9 cellular contexts compared by ENCODE assay signal in the genomic region with DNA sequence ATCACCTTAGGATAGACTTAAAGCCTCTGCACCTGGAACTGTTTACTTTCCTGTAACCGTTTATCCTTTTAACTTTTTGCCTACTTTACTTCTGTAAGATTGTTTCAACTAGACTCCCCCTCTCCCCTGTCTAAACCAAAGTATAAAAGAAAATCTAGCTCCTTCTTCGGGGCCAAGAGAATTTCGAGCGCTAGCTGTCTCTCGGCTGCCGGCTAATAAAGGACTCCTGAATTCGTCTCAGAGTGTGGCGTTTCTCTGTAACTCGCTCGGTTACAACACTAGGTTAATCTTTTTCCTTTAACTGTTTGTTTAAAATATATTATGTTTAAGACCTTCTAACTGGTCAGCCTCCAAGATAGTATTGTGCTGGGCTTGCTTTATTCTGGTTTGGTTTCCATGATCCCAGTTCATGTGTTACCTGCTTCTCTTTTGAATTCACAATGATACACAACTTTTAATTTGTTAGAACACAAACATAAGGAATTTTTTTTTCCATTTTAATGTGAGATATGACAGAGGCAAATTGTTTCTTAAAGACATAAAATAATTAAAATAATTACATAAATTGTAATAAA. TPM values are rescaled to one million over a fixed set of nuclear protein-coding genes. Genes with fewer than 3 reads are reported as not detected.
DNase-seq lines count a peak whose midpoint lies in the region; ATAC-seq, FAIRE-seq and TF ChIP-seq lines count a peak whose summit lies in the region.
"Had no signal": no experiment of that assay in that cellular context is flagged by ENCODE, and none has a peak within 500 bp of the region (broad histone marks: within the 10 kb centered on the region; RNA-seq: fewer than 3 reads in every experiment).

No MANE protein-coding gene starts in this region.

- H3K4me1 ChIP-seq in astrocyte (ENCODE audit: insufficient read depth, low read length) (peaks cover 29% of the 10 kb centered on the region), right lobe of liver (peaks cover 0 to 6% (median 0%) of the 10 kb centered on the region in 4 donors), thyroid gland (peaks cover 6 to 9% of the 10 kb centered on the region in 2 donors)

- H3K27me3 ChIP-seq in astrocyte (ENCODE audit: insufficient read depth, low read length) (no peaks in the 10 kb centered on the region), right lobe of liver (no peaks in the 10 kb centered on the region), thyroid gland (no peaks in the 10 kb centered on the region)

- peak overlapping the region; percentile 87 for H3K4me2 ChIP-seq in astrocyte (ENCODE audit: low read length)

- no peak for FAIRE-seq in astrocyte (lab: Jason Lieb, UNC)

- peaks cover 24% of the 10 kb centered on the region for H3K4me1 Mint-ChIP-seq in activated T-cell treated with anti-CD3 and anti-CD28 coated beads, Interleukin-2, amount 50 U/mL, for 24 hours (ENCODE audit: low read depth)
- peaks cover 23% of the 10 kb centered on the region for H3K4me1 Mint-ChIP-seq in astrocyte (ENCODE audit: low read depth, unreplicated experiment)

- H3K27ac ChIP-seq in astrocyte (ENCODE audit: low read depth, low read length) (peak overlapping the region; percentile 96), right lobe of liver (peak overlapping the region; percentile 97 to 99 (median 97)), thyroid gland (peak overlapping the region; percentile 94 to 98 (median 98))

- peaks cover 11% of the 10 kb centered on the region for H3K36me3 Mint-ChIP-seq in activated T-cell treated with anti-CD3 and anti-CD28 coated beads, Interleukin-2, amount 50 U/mL, for 24 hours (ENCODE audit: low read depth)
- H3K36me3 Mint-ChIP-seq in astrocyte (ENCODE audit: low read depth, unreplicated experiment), result no peaks in the 10 kb centered on the region

- H3K27me3 Mint-ChIP-seq in activated T-cell treated with anti-CD3 and anti-CD28 coated beads, Interleukin-2, amount 50 U/mL, for 24 hours, result no peaks in the 10 kb centered on the region
- no peaks in the 10 kb centered on the region for H3K27me3 Mint-ChIP-seq in astrocyte (ENCODE audit: low read depth, unreplicated experiment)

- H3K9me3 Mint-ChIP-seq in activated T-cell treated with anti-CD3 and anti-CD28 coated beads, Interleukin-2, amount 50 U/mL, for 24 hours, result no peaks in the 10 kb centered on the region
- no peaks in the 10 kb centered on the region for H3K9me3 Mint-ChIP-seq in astrocyte (ENCODE audit: unreplicated experiment)

- H3K9ac ChIP-seq in astrocyte (ENCODE audit: low read length), result peak overlapping the region; percentile 91

- H3K4me3 Mint-ChIP-seq in activated T-cell treated with anti-CD3 and anti-CD28 coated beads, Interleukin-2, amount 50 U/mL, for 24 hours, result peak overlapping the region; percentile 92
- no peak overlapping the region for H3K4me3 Mint-ChIP-seq in astrocyte (ENCODE audit: unreplicated experiment)

- H4K20me1 ChIP-seq in astrocyte (ENCODE audit: insufficient read depth, low read length), result no peaks in the 10 kb centered on the region

- TF ChIP-seq CTCF in astrocyte (IDR thresholded peaks at IDR 0.05; ENCODE audit: insufficient read depth, low read depth, low read length) (no peak), right lobe of liver (IDR thresholded peaks at IDR 0.05) (no peak), thyroid gland (IDR thresholded peaks at IDR 0.05) (no peak)

- no peak for ATAC-seq in right lobe of liver

- DNase-seq in activated T-cell treated with anti-CD3 and anti-CD28 coated beads, Interleukin-2, amount 50 U/mL, for 24 hours, result no peak
- DNase-seq in activated T-cell treated with anti-CD3 and anti-CD28 coated beads for 4 hours (no peak), astrocyte (ENCODE audit: low read depth) (no peak), right lobe of liver (peak in 1 of 3 donors; percentile 39), thyroid gland (peak in 1 of 2 donors; percentile 9), amniotic stem cell (lab: John Stamatoyannopoulos, UW) (no peak), GM19240 (ENCODE audit: insufficient read length, low spot score) (no peak)
- DNase-seq in central memory CD4-positive, alpha-beta T cell, result no peak
- DNase-seq: KG1 had no signal

- H3K9me3 ChIP-seq in astrocyte (ENCODE audit: insufficient read depth, low read depth, low read length) (no peaks in the 10 kb centered on the region), right lobe of liver (no peaks in the 10 kb centered on the region), thyroid gland (no peaks in the 10 kb centered on the region)

- no peaks in the 10 kb centered on the region for H3K36me3 ChIP-seq in astrocyte (ENCODE audit: insufficient read depth, low read length)
- no peaks in the 10 kb centered on the region for H3K36me3 ChIP-seq in right lobe of liver
- no peaks in the 10 kb centered on the region for H3K36me3 ChIP-seq in thyroid gland

- peak overlapping the region; percentile 74 for H3K4me3 ChIP-seq in astrocyte (ENCODE audit: insufficient read depth, low read depth, low read length)
- H3K4me3 ChIP-seq in right lobe of liver, result peak overlapping the region; percentile 87 to 92 (median 92)
- peak overlapping the region in 2 of 3 donors; percentile 67 to 70 for H3K4me3 ChIP-seq in thyroid gland (replicated peaks in 1 of 3)

- peak overlapping the region; percentile 98 for H3K27ac Mint-ChIP-seq in activated T-cell treated with anti-CD3 and anti-CD28 coated beads, Interleukin-2, amount 50 U/mL, for 24 hours
- peak overlapping the region; percentile 100 for H3K27ac Mint-ChIP-seq in astrocyte (ENCODE audit: unreplicated experiment)

- peak overlapping the region; percentile 61 for H2AFZ ChIP-seq in astrocyte (ENCODE audit: low read depth, low read length)

- intact Hi-C loops in right lobe of liver (cut with DNase I) (loop anchor here in 1 of 2 donors (5.0 kb wide), 1 partner anchor 71 kb away; no protein-coding TSS in a partner anchor), thyroid gland (cut with DNase I) (no loop called here)

- H3K79me2 ChIP-seq in astrocyte (ENCODE audit: insufficient read depth, low read length), result no peaks in the 10 kb centered on the region

- 0% methylated on average over 10 of the region's 10 CpGs for WGBS in right lobe of liver (ENCODE audit: insufficient coverage, low coverage, low lambda C conversion rate, missing lambda C conversion rate)
- 12% methylated on average over 10 of the region's 10 CpGs for WGBS in thyroid gland, 2 donors

- no peak for TF ChIP-seq POLR2A in right lobe of liver (IDR thresholded peaks at IDR 0.05)
- TF ChIP-seq POLR2A in thyroid gland (IDR thresholded peaks at IDR 0.05), result no peak

RNA-seq across cellular contexts. Expression of gene NQO2, which starts 8.7 kb away (rescaled TPM):
- total RNA-seq in astrocyte (9.4 and 12.4 TPM in 2 replicates), right lobe of liver (10 to 100 TPM; 44.5 to 74.2 (median 67.3) TPM), thyroid gland (10 to 100 TPM; 20.7 to 43.0 (median 36.3) TPM)

RNA-seq across cellular contexts. Expression of gene SERPINB6, which starts 19.7 kb away (rescaled TPM):
- total RNA-seq in astrocyte (68.4 and 75.3 TPM in 2 replicates), right lobe of liver (10 to 100 TPM; 27.0 to 48.5 (median 38.7) TPM), thyroid gland (100 to 1,000 TPM; 151 to 210 (median 171) TPM)
